Comparison of ENCODE assay signal across 1 cellular context in the genomic region with DNA sequence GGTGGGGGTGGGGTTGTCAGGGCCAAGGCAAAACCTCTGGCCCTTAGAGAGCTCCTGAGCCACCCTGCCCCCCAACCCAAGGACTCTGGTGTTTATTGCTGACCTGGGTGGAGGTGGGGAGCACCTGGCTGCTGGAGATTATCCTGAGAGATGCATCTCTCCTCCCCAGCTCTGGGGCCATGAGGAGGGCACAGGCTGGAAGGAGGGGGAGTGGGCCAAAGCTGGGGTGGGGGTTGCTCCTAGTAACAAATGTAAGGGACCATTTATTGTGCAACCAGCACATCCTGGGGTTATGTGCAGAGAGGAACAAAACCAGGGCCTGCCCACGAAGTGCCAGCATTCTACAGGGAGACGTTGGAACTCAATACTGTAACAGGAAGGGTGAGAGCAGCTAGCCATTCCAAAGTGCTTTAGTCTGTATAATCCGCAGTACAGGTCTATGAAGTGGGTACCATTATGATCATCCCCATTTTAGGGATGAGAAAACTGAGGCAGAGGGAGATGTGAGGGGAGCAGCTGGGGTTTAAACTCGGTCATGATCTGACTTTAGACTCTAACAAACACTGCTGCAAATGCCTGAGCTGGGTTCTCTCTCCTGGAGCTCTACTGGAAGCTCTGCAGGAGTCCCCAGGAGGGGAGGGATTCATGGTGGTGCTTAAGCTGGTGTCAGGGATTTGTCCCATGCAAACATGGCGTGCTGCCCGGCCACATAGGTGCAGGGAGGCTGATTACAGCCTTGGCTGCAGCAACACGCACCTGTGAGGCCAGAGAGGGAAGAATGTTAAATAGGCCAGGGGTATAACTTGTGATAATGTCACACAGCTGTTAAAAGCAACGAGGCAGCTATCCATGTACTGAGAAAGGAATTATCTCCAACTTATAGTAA.
A peak's percentile ranks its signal among the peaks of the same experiment; 100 is the strongest.
TF ChIP-seq lines count a peak whose summit lies in the region.

No MANE protein-coding gene starts in this region.

TF ChIP-seq in H1, 55 proteins besides CTCF, POLR2A, EP300 and RAD21:
- TF ChIP-seq NANOG (IDR thresholded peaks at IDR 0.05; ENCODE audit: insufficient read depth, low read depth, low read length, poor library complexity, severe bottlenecking) (no peak), KDM1A (IDR thresholded peaks at IDR 0.05; ENCODE audit: borderline replicate concordance, low read length) (peak; percentile 70; the same call in 1 of the 2 replicates)
TF ChIP-seq in H1: peak in this region for 1.
